Comparison of ENCODE assay signal across 9 cellular contexts in genomic region chr4:170090667-170091052, GRCh38. TPM values are rescaled to one million over a fixed set of nuclear protein-coding genes. Genes with fewer than 3 reads are reported as not detected.
A peak's percentile ranks its signal among the peaks of the same experiment; 100 is the strongest.
DNase-seq lines count a peak whose midpoint lies in the region; ATAC-seq and TF ChIP-seq lines count a peak whose summit lies in the region.
"Had no signal": no experiment of that assay in that cellular context is flagged by ENCODE, and none has a peak within 500 bp of the region (broad histone marks: within the 10 kb centered on the region; RNA-seq: fewer than 3 reads in every experiment).

No MANE protein-coding gene starts in this region.

- DNase-seq in DMS53 (lab: John Stamatoyannopoulos, UW) = peak; percentile 19
- no peak for DNase-seq in DMS53 treated with DMSO at 0.1 percent for 48 hours (lab: John Stamatoyannopoulos, UW; ENCODE audit: unreplicated experiment)
- DNase-seq in PC-3 = peak; percentile 40
- no peak for DNase-seq in fibroblast of the aortic adventitia (ENCODE audit: low read depth)
- DNase-seq in renal cortical epithelial cell (ENCODE audit: low read depth) = peak; percentile 53
- no peak for DNase-seq in mucosa of gallbladder (ENCODE audit: low spot score)
- DNase-seq in NCI-H2029 (lab: John Stamatoyannopoulos, UW) = no peak
- no peak for DNase-seq in NCI-H1417 treated with DMSO at 0.1 percent for 48 hours (lab: John Stamatoyannopoulos, UW)
- DNase-seq: cerebellar nuclear complex had no signal

- H3K36me3 ChIP-seq in PC-3 (ENCODE audit: low read depth, low read length) = no peaks in the 10 kb centered on the region

- intact Hi-C loops in PC-3 (cut with micrococcal nuclease) = no loop called here

- BruUV-seq in PC-3 (replicated peaks; lab: Mats Ljungman, UMichigan) = no TSS peak

- H3K4me3 ChIP-seq in PC-3 (ENCODE audit: low read length) (peak overlapping the region; percentile 86), fibroblast of the aortic adventitia (ENCODE audit: low read depth, low read length) (peak overlapping the region; percentile 72)

- H3K9ac ChIP-seq in PC-3 (ENCODE audit: low read length) = 0 out of 2 replicates have a peak overlapping the region, but pooled peaks have one; percentile 67

- peak; percentile 9; the same call in 1 of the 2 replicates for ATAC-seq in PC-3

- peak overlapping the region; percentile 95 for H3K4me2 ChIP-seq in PC-3 (ENCODE audit: low read length)

- CTCF ChIA-PET in PC-3 (lab: Charles Lee) = no interaction called here

- POLR2A ChIA-PET in PC-3 (lab: Charles Lee; ENCODE audit: unreplicated experiment) = no interaction called here

- H3K27me3 ChIP-seq in PC-3 (ENCODE audit: low read length) = no peaks in the 10 kb centered on the region

- H3K79me2 ChIP-seq in PC-3 (ENCODE audit: low read length) = peaks cover 4% of the 10 kb centered on the region; the same call in 1 of the 2 replicates

- TF ChIP-seq CTCF in PC-3 (conservative IDR thresholded peaks at IDR 0.05; ENCODE audit: low read depth, low read length) = no peak
- TF ChIP-seq CTCF in fibroblast of the aortic adventitia (IDR thresholded peaks at IDR 0.05; ENCODE audit: insufficient read depth, low read length) = no peak

- H2AFZ ChIP-seq in PC-3 (ENCODE audit: low read length) = peak overlapping the region; percentile 80

- no peak overlapping the region for H3K27ac ChIP-seq in PC-3 (ENCODE audit: low read length)

- no peaks in the 10 kb centered on the region for H3K9me3 ChIP-seq in PC-3 (ENCODE audit: low read length)

- H3K4me1 ChIP-seq in PC-3 (ENCODE audit: insufficient read depth, low read length) = peaks cover 7% of the 10 kb centered on the region; the same call in 1 of the 2 replicates

- no peaks in the 10 kb centered on the region for H3F3A ChIP-seq in PC-3 (ENCODE audit: low read length, unreplicated experiment)

- H3K9me2 ChIP-seq in PC-3 (replicated peaks; ENCODE audit: low read length) = no peaks in the 10 kb centered on the region

- no peaks in the 10 kb centered on the region for H4K20me1 ChIP-seq in PC-3 (ENCODE audit: low read length)

RNA-seq across cellular contexts. Expression of gene AADAT, which starts 0.9 kb away (rescaled TPM):
- total RNA-seq in PC-3 (2014; rRNA removed) (2.7 and 4.3 TPM in 2 replicates), fibroblast of the aortic adventitia (ENCODE audit: low replicate concordance) (6.2 and 7.4 TPM in 2 replicates), renal cortical epithelial cell (1.6 and 5.9 TPM in 2 replicates), mucosa of gallbladder (2.4 TPM)

Comparison
In these comparisons a context has a peak if more than half of its experiments do, and no peak if none do; other contexts are left out.
1. DNase-seq: peak in DMS53 (single experiment), PC-3 (single experiment) and renal cortical epithelial cell (single experiment); none in DMS53 treated with DMSO at 0.1 percent for 48 hours (single experiment), fibroblast of the aortic adventitia (single experiment), mucosa of gallbladder (single experiment), NCI-H2029 (single experiment) and NCI-H1417 treated with DMSO at 0.1 percent for 48 hours (single experiment).